ENCODE assay signal across 2 cellular contexts in genomic region chr10:95815701-95816100, GRCh38.
A peak's percentile ranks its signal among the peaks of the same experiment; 100 is the strongest.
TF ChIP-seq lines count a peak whose summit lies in the region.

No MANE protein-coding gene starts in this region.

TF ChIP-seq in GM12891, 5 proteins besides CTCF, POLR2A, EP300 and RAD21:
- 0 out of 2 replicates have a peak, but pooled peaks have one; percentile 36 for TF ChIP-seq POLR2AphosphoS5 (IDR thresholded peaks at IDR 0.05; ENCODE audit: low read depth, low read length)
- no peak for TF ChIP-seq POU2F2 (IDR thresholded peaks at IDR 0.05; ENCODE audit: low read depth, low read length)
- no peak for TF ChIP-seq TAF1 (IDR thresholded peaks at IDR 0.05; ENCODE audit: low read depth, low read length)
TF ChIP-seq in GM12891: peak in this region for 1.

TF ChIP-seq in endothelial cell of umbilical vein, 7 proteins besides CTCF, POLR2A, EP300 and RAD21 (continued from another document):
- TF ChIP-seq JUN (IDR thresholded peaks at IDR 0.05; ENCODE audit: borderline replicate concordance, insufficient read depth, insufficient read length, low read depth) (no peak), GATA2 (IDR thresholded peaks at IDR 0.05; ENCODE audit: insufficient read depth, insufficient read length, low read depth, low read length) (no peak), MAX (IDR thresholded peaks at IDR 0.05; ENCODE audit: insufficient read depth, insufficient read length) (no peak), FOS (IDR thresholded peaks at IDR 0.05; ENCODE audit: borderline replicate concordance, insufficient read depth, low read length) (peak; percentile 38), MYC (IDR thresholded peaks at IDR 0.05; ENCODE audit: low read depth, low read length) (no peak)
